2 cellular contexts compared by ENCODE assay signal in genomic region chr1:25038699-25039098, GRCh38.
TF ChIP-seq lines count a peak whose summit lies in the region.

No MANE protein-coding gene starts in this region.

TF ChIP-seq in K562, 482 proteins besides CTCF, POLR2A, EP300 and RAD21:
- TF ChIP-seq SAFB2 (IDR thresholded peaks at IDR 0.05; ENCODE audit: borderline replicate concordance, low read depth, low read length, severe bottlenecking): no peak
- TF ChIP-seq RBM25 (IDR thresholded peaks at IDR 0.05; ENCODE audit: low read depth, low read length, severe bottlenecking): peak; percentile 92
- TF ChIP-seq SIX5 (IDR thresholded peaks at IDR 0.05; ENCODE audit: borderline replicate concordance in 1 of 2, insufficient read depth in 1 of 2, low read depth in 1 of 2, low read length in 2 of 2): no peak

TF ChIP-seq in GM23338, 12 proteins besides CTCF, POLR2A, EP300 and RAD21:
- no peak for TF ChIP-seq EZH2 (IDR thresholded peaks at IDR 0.05; ENCODE audit: low read depth, unreplicated experiment)
- no peak for TF ChIP-seq CREB1 (CRISPR knock-in tag; IDR thresholded peaks at IDR 0.05; ENCODE audit: low read depth)
- no peak for TF ChIP-seq NANOG (IDR thresholded peaks at IDR 0.05; ENCODE audit: borderline replicate concordance)
- no peak for TF ChIP-seq POLR2AphosphoS5 (IDR thresholded peaks at IDR 0.05; ENCODE audit: low read depth)
- no peak for TF ChIP-seq JUNB (IDR thresholded peaks at IDR 0.05; ENCODE audit: unreplicated experiment)
- TF ChIP-seq REST (IDR thresholded peaks at IDR 0.05; ENCODE audit: unreplicated experiment): no peak
- TF ChIP-seq ETS1 (IDR thresholded peaks at IDR 0.05): no peak
- no peak for TF ChIP-seq EZH2phosphoT487 (IDR thresholded peaks at IDR 0.05; ENCODE audit: unreplicated experiment)
- no peak for TF ChIP-seq ZNF114 (CRISPR knock-in tag; IDR thresholded peaks at IDR 0.05)
- TF ChIP-seq STAT1 (IDR thresholded peaks at IDR 0.05; ENCODE audit: unreplicated experiment): no peak
- TF ChIP-seq ZNF331 (CRISPR knock-in tag; IDR thresholded peaks at IDR 0.05; ENCODE audit: low read depth): no peak
- TF ChIP-seq ZNF462 (CRISPR knock-in tag; IDR thresholded peaks at IDR 0.05): no peak
